ENCODE assay signal across 9 cellular contexts in genomic region chr1:153626929-153627796, GRCh38. TPM values are rescaled to one million over a fixed set of nuclear protein-coding genes. Genes with fewer than 3 reads are reported as not detected.
DNase-seq lines count a peak whose midpoint lies in the region; ATAC-seq and TF ChIP-seq lines count a peak whose summit lies in the region.
"Had no signal": no experiment of that assay in that cellular context is flagged by ENCODE, and none has a peak within 500 bp of the region (broad histone marks: within the 10 kb centered on the region; RNA-seq: fewer than 3 reads in every experiment).

Gene S100A13, minus strand, starts transcription at chr1:153627505. Its CDS starts 1,033 bp downstream, at chr1:153626472.

- H3K18ac ChIP-seq in mesendoderm (ENCODE audit: low read length): peak within 1 kb of the TSS; percentile 88

- peak within 1 kb of the TSS; percentile 56 for H3K4me3 ChIP-seq in MG63
- H3K4me3 ChIP-seq in epithelial cell of proximal tubule (ENCODE audit: low read depth, low read length): peak within 1 kb of the TSS; percentile 87
- H3K4me3 ChIP-seq in mesendoderm (ENCODE audit: low read length): peak within 1 kb of the TSS; percentile 40
- H3K4me3 ChIP-seq in tibial artery: peak within 1 kb of the TSS; percentile 56 to 65

- H3K9ac ChIP-seq in mesendoderm (ENCODE audit: low read length): peak within 1 kb of the TSS; percentile 83

- DNase-seq in ELF-1 (ENCODE audit: low read depth, low spot score) (peak; percentile 99), MG63 (peak; percentile 96), epithelial cell of proximal tubule (ENCODE audit: low read depth) (peak; percentile 83), mesendoderm (peak; percentile 99), tibial artery (peak; percentile 83 to 91), NCI-H2081 treated with DMSO at 0.1 percent for 48 hours (lab: John Stamatoyannopoulos, UW) (no peak)
- DNase-seq: activated T-cell treated with anti-CD3 and anti-CD28 coated beads, Interleukin-2, amount 50 U/mL, for 4 hours had no signal

- H3K79me1 ChIP-seq in mesendoderm (ENCODE audit: low read length): no peaks in the 10 kb centered on the region

- no peak within 1 kb of the TSS for H2AK5ac ChIP-seq in mesendoderm (ENCODE audit: low read length)

- no peak within 1 kb of the TSS for H4K8ac ChIP-seq in mesendoderm (ENCODE audit: low read depth, low read length)

- intact Hi-C loops in tibial artery (cut with DNase I; ENCODE audit: low total_unique reads): no loop called here

- H3K27ac ChIP-seq in mesendoderm (ENCODE audit: low read depth, low read length): peak within 1 kb of the TSS; percentile 69
- H3K27ac ChIP-seq in tibial artery: peak within 1 kb of the TSS; percentile 89 to 92

- no CpG with 5 or more reads among the region's 29 CpGs for WGBS in mesendoderm (ENCODE audit: extremely low coverage, insufficient coverage, low lambda C conversion rate)

- H3K23ac ChIP-seq in mesendoderm (ENCODE audit: low read length): no peak within 1 kb of the TSS

- peaks cover 2% of the 10 kb centered on the region for H3K4me1 ChIP-seq in mesendoderm (ENCODE audit: control insufficient read depth, low read depth, low read length)
- H3K4me1 ChIP-seq in tibial artery: peaks cover 0 to 63% (median 47%) of the 10 kb centered on the region in 4 donors

- peak within 1 kb of the TSS; percentile 89 for H3K56ac ChIP-seq in mesendoderm (ENCODE audit: low read length)

- peak within 1 kb of the TSS; percentile 47 for H3K4ac ChIP-seq in mesendoderm (ENCODE audit: low read depth, low read length)

- H4K5ac ChIP-seq in mesendoderm (ENCODE audit: low read length): no peak within 1 kb of the TSS

- H3K36me3 ChIP-seq in MG63 (peaks cover 41% of the 10 kb centered on the region), mesendoderm (ENCODE audit: control insufficient read depth, insufficient read depth, low read length) (no peaks in the 10 kb centered on the region), tibial artery (peaks cover 0 to 12% (median 3%) of the 10 kb centered on the region in 3 donors)

- no peaks in the 10 kb centered on the region for H3K79me2 ChIP-seq in mesendoderm (ENCODE audit: control insufficient read depth, insufficient read depth, low read length)

- peak; percentile 78 for ATAC-seq in SK-N-SH treated with all-trans-retinoic acid at 6 μM for 48 hours
- ATAC-seq in HG02870 (IDR thresholded peaks at IDR 0.05; ENCODE audit: unreplicated experiment): no peak

- peak within 1 kb of the TSS; percentile 33 for H2BK5ac ChIP-seq in mesendoderm (ENCODE audit: low read length)

- no peaks in the 10 kb centered on the region for H3K9me3 ChIP-seq in MG63
- H3K9me3 ChIP-seq in tibial artery: no peaks in the 10 kb centered on the region

- TF ChIP-seq CTCF in epithelial cell of proximal tubule (conservative IDR thresholded peaks at IDR 0.05; ENCODE audit: low read depth, low read length) (peak; percentile 84), tibial artery (IDR thresholded peaks at IDR 0.05) (peak; percentile 51 to 57)

- no peak within 1 kb of the TSS for H2BK15ac ChIP-seq in mesendoderm (replicated peaks; ENCODE audit: low read depth)

- H2BK120ac ChIP-seq in mesendoderm (ENCODE audit: low read depth, low read length): no peak within 1 kb of the TSS

- H3K27me3 ChIP-seq in MG63 (no peaks in the 10 kb centered on the region), mesendoderm (ENCODE audit: insufficient read depth, low read length, poor library complexity) (no peaks in the 10 kb centered on the region), tibial artery (no peaks in the 10 kb centered on the region)

- peak within 1 kb of the TSS; percentile 82 for H3K4me2 ChIP-seq in mesendoderm (ENCODE audit: low read length)

TF ChIP-seq in SK-N-SH treated with all-trans-retinoic acid at 6 μM for 48 hours, 23 proteins besides CTCF, POLR2A, EP300 and RAD21:
- TF ChIP-seq ZC3H10 (CRISPR knock-in tag; IDR thresholded peaks at IDR 0.05) (no peak), TCF4 (CRISPR knock-in tag; IDR thresholded peaks at IDR 0.05; ENCODE audit: borderline replicate concordance) (no peak), CSDC2 (CRISPR knock-in tag; IDR thresholded peaks at IDR 0.05) (no peak), TSHZ2 (CRISPR knock-in tag; IDR thresholded peaks at IDR 0.05) (no peak), RARB (CRISPR knock-in tag; IDR thresholded peaks at IDR 0.05) (no peak), SNAI2 (CRISPR knock-in tag; IDR thresholded peaks at IDR 0.05) (no peak), ISL1 (CRISPR knock-in tag; IDR thresholded peaks at IDR 0.05) (no peak)
TF ChIP-seq in SK-N-SH treated with all-trans-retinoic acid at 6 μM for 48 hours: peak in this region for 0.

RNA-seq across cellular contexts. Expression of gene S100A13, which starts in this region (rescaled TPM):
- total RNA-seq in MG63 (2014; rRNA removed; shearing (Covaris generic); ENCODE audit: low replicate concordance): 128 and 143 TPM in 2 replicates
- total RNA-seq in epithelial cell of proximal tubule: 186 and 345 TPM in 2 replicates
- polyA plus RNA-seq in mesendoderm (2013, experiment 1 of 2): 68.1 TPM
- polyA plus RNA-seq in mesendoderm (2013, experiment 2 of 2): 65.7 TPM
